9 cellular contexts compared by ENCODE assay signal in the genomic region with DNA sequence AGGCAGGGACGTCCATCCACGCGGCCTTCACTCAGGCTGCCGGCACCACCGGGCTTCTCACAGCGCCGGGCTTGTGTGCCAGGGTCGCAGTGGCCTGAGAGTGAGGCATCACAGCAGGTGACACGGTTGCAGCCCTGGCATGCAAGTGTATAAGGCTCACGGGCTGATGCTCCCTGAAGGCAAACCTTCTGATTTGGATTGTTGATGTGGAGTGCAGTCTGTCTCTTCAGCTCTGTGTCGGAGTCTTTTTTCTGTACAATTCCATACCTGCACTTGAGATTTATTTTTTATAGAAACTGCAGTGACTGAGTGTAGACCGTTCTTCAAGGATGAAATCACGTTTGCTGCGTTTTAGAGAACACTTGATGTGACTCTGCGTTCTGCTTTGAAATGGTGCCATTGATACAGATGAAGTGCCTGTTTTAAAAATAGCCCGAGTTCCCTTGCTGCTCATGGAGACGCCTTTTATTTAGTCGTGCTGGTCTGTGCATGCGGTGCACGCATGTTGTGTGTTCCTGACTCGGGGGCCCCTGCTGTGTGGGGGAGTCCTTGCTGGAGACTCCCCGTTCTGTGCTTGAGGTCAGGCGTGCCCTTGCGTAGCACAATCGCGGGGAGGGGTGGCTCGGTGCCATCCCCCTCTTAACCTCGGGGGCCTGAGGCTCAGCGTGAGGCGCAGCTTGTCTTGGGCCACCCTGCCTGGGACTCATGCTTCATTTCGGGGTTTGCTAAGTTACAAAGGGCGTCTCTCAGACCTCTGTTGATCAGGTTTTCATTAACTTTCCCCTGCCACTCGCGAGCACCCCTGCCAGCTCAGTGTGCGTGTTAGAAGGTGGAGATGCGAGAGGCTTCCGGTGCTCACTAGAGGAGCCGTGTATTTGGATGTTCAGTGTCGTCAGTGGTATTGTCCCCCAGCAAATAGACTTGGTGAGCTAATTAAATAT.
A peak's percentile ranks its signal among the peaks of the same experiment; 100 is the strongest.
DNase-seq lines count a peak whose midpoint lies in the region; ATAC-seq lines count a peak whose summit lies in the region.
"Had no signal": no experiment of that assay in that cellular context is flagged by ENCODE, and none has a peak within 500 bp of the region (broad histone marks: within the 10 kb centered on the region; RNA-seq: fewer than 3 reads in every experiment).

No MANE protein-coding gene starts in this region.

- ATAC-seq in HG02938 (IDR thresholded peaks at IDR 0.05; ENCODE audit: unreplicated experiment): peak; percentile 50

- H3K4me1 Mint-ChIP-seq in activated naive CD8-positive, alpha-beta T cell (ENCODE audit: low read depth): peaks cover 20% of the 10 kb centered on the region

- peak in 5 of 6 experiments; percentile 11 to 63 (median 53) for DNase-seq in stimulated activated naive CD4-positive, alpha-beta T cell (lab: John Stamatoyannopoulos, UW)
- no peak for DNase-seq in stimulated activated naive CD4-positive, alpha-beta T cell treated with Interleukin-2 at 50 U/mL for 16 hours (lab: John Stamatoyannopoulos, UW)
- DNase-seq in hepatic stellate cell (ENCODE audit: low spot score): no peak
- DNase-seq in DMS53 (lab: John Stamatoyannopoulos, UW): no peak
- no peak for DNase-seq in activated CD4-positive, CD25-positive, alpha-beta regulatory T cell (lab: John Stamatoyannopoulos, UW)
- no peak for DNase-seq in midbrain (lab: John Stamatoyannopoulos, UW)
- DNase-seq: NCI-H526 treated with DMSO at 0.1 percent for 48 hours had no signal

- peak overlapping the region; percentile 74 for H3K4me3 Mint-ChIP-seq in activated naive CD8-positive, alpha-beta T cell

- no peaks in the 10 kb centered on the region for H3K9me3 Mint-ChIP-seq in activated naive CD8-positive, alpha-beta T cell (ENCODE audit: low read depth)

- no peaks in the 10 kb centered on the region for H3K27me3 Mint-ChIP-seq in activated naive CD8-positive, alpha-beta T cell

- peak overlapping the region; percentile 87 for H3K27ac Mint-ChIP-seq in activated naive CD8-positive, alpha-beta T cell

- H3K36me3 Mint-ChIP-seq in activated naive CD8-positive, alpha-beta T cell: peaks cover 11% of the 10 kb centered on the region

Comparison
In these comparisons a context has a peak if more than half of its experiments do, and no peak if none do; other contexts are left out.
1. DNase-seq: peak in stimulated activated naive CD4-positive, alpha-beta T cell (5 of 6); none in stimulated activated naive CD4-positive, alpha-beta T cell treated with Interleukin-2 at 50 U/mL for 16 hours (single experiment), hepatic stellate cell (single experiment), DMS53 (single experiment), activated CD4-positive, CD25-positive, alpha-beta regulatory T cell (0 of 4) and midbrain (single experiment).